In genomic region chr21:35038772-35039145, GRCh38 we compare ENCODE assay signal across 15 cellular contexts. TPM values are rescaled to one million over a fixed set of nuclear protein-coding genes. Genes with fewer than 3 reads are reported as not detected.
A peak's percentile ranks its signal among the peaks of the same experiment; 100 is the strongest.
DNase-seq lines count a peak whose midpoint lies in the region; ATAC-seq and TF ChIP-seq lines count a peak whose summit lies in the region.
"Had no signal": no experiment of that assay in that cellular context is flagged by ENCODE, and none has a peak within 500 bp of the region (broad histone marks: within the 10 kb centered on the region; RNA-seq: fewer than 3 reads in every experiment).

No MANE protein-coding gene starts in this region.

- CTCF ChIA-PET in CD4-positive, alpha-beta T cell (lab: Charles Lee), result interaction anchor here (1.1 kb wide), 1 partner anchor 136 kb away, joined by 3 read pairs; no protein-coding TSS in a partner anchor
- CTCF ChIA-PET in activated CD8-positive, alpha-beta T cell treated with anti-CD3 and anti-CD28 coated beads, Interleukin-2, amount 10 ng/mL, durations not matched to agents 7 days and 5 days (lab: Charles Lee), result interaction anchor here (0.8 to 2.8 kb wide), 6 partner anchors 9 to 150 kb away, joined by 3 to 11 read pairs (median 4); no protein-coding TSS in a partner anchor

- no CpG with 5 or more reads among the region's 3 CpGs for WGBS in mesendoderm (ENCODE audit: extremely low coverage, insufficient coverage, low lambda C conversion rate)

- no peaks in the 10 kb centered on the region for H3K4me1 ChIP-seq in mesendoderm (ENCODE audit: control insufficient read depth, low read depth, low read length)

- no peak overlapping the region for H3K23ac ChIP-seq in mesendoderm (ENCODE audit: low read length)

- no peak overlapping the region for H3K4me3 ChIP-seq in mesendoderm (ENCODE audit: low read length)

- no peak for TF ChIP-seq CTCF in CD4-positive, alpha-beta T cell (IDR thresholded peaks at IDR 0.05)

- no peaks in the 10 kb centered on the region for H3K9me3 ChIP-seq in CD4-positive, alpha-beta T cell (ENCODE audit: control insufficient read depth, low read length)

- no peaks in the 10 kb centered on the region for H3K79me1 ChIP-seq in mesendoderm (ENCODE audit: low read length)

- no peaks in the 10 kb centered on the region for H3K27me3 ChIP-seq in CD4-positive, alpha-beta T cell (ENCODE audit: control insufficient read depth, insufficient read depth, low read length)
- H3K27me3 ChIP-seq in mesendoderm (ENCODE audit: insufficient read depth, low read length, poor library complexity), result no peaks in the 10 kb centered on the region

- H3K4me1 Mint-ChIP-seq in activated CD4-positive, alpha-beta T cell treated with anti-CD3 and anti-CD28 coated beads, Interleukin-2, amount 10 ng/mL, durations not matched to agents 24 days and 14 days, result peaks cover 90% of the 10 kb centered on the region
- H3K4me1 Mint-ChIP-seq in CD4-positive, alpha-beta T cell (ENCODE audit: low read depth), result peaks cover 100% of the 10 kb centered on the region
- H3K4me1 Mint-ChIP-seq in activated CD8-positive, alpha-beta T cell treated with anti-CD3 and anti-CD28 coated beads, Interleukin-2, amount 10 ng/mL, durations not matched to agents 7 days and 5 days (ENCODE audit: low read depth), result peaks cover 87% of the 10 kb centered on the region

- no peak for DNase-seq in activated CD4-positive, alpha-beta T cell treated with anti-CD3 and anti-CD28 coated beads, Interleukin-2, amount 10 ng/mL, durations not matched to agents 24 days and 14 days
- DNase-seq in activated CD4-positive, alpha-beta T cell treated with anti-CD3 and anti-CD28 coated beads for 4 hours, result no peak
- DNase-seq in CD4-positive, alpha-beta T cell, result no peak
- no peak for DNase-seq in activated CD8-positive, alpha-beta T cell treated with anti-CD3 and anti-CD28 coated beads, Interleukin-2, amount 10 ng/mL, durations not matched to agents 7 days and 5 days
- DNase-seq in mesendoderm (peak; percentile 51), islet precursor cell (no peak), cerebellar cortex (ENCODE audit: low spot score) (no peak), MV-4-11 (lab: John Stamatoyannopoulos, UW) (no peak)
- DNase-seq: activated CD4-positive, alpha-beta T cell treated with anti-CD3 and anti-CD28 coated beads, Interleukin-2, amount 50 U/mL, for 48 hours; activated effector memory CD4-positive, alpha-beta T cell treated with Interleukin-2 at 50 U/mL for 16 hours; MM.1S; NCI-H146; NCI-H2171 treated with DMSO at 0.1 percent for 48 hours; retina; substantia nigra had no signal

- no peak overlapping the region for H3K4ac ChIP-seq in mesendoderm (ENCODE audit: low read depth, low read length)

- H2BK15ac ChIP-seq in mesendoderm (replicated peaks; ENCODE audit: low read depth), result no peak overlapping the region

- peak overlapping the region; percentile 55 for H3K27ac ChIP-seq in CD4-positive, alpha-beta T cell (ENCODE audit: low read depth, low read length)
- H3K27ac ChIP-seq in mesendoderm (ENCODE audit: low read depth, low read length), result no peak overlapping the region

- H2AK5ac ChIP-seq in mesendoderm (ENCODE audit: low read length), result no peak overlapping the region

- H3K56ac ChIP-seq in mesendoderm (ENCODE audit: low read length), result no peak overlapping the region

- no peak overlapping the region for H3K9ac ChIP-seq in mesendoderm (ENCODE audit: low read length)

- no peak overlapping the region for H2BK5ac ChIP-seq in mesendoderm (ENCODE audit: low read length)

- peak overlapping the region; percentile 49 for H3K4me3 Mint-ChIP-seq in activated CD4-positive, alpha-beta T cell treated with anti-CD3 and anti-CD28 coated beads, Interleukin-2, amount 10 ng/mL, durations not matched to agents 24 days and 14 days
- peak overlapping the region; percentile 65 for H3K4me3 Mint-ChIP-seq in CD4-positive, alpha-beta T cell
- peak overlapping the region; percentile 39 for H3K4me3 Mint-ChIP-seq in activated CD8-positive, alpha-beta T cell treated with anti-CD3 and anti-CD28 coated beads, Interleukin-2, amount 10 ng/mL, durations not matched to agents 7 days and 5 days

- no peaks in the 10 kb centered on the region for H3K27me3 Mint-ChIP-seq in activated CD4-positive, alpha-beta T cell treated with anti-CD3 and anti-CD28 coated beads, Interleukin-2, amount 10 ng/mL, durations not matched to agents 24 days and 14 days
- H3K27me3 Mint-ChIP-seq in CD4-positive, alpha-beta T cell, result no peaks in the 10 kb centered on the region
- peaks cover 14% of the 10 kb centered on the region for H3K27me3 Mint-ChIP-seq in activated CD8-positive, alpha-beta T cell treated with anti-CD3 and anti-CD28 coated beads, Interleukin-2, amount 10 ng/mL, durations not matched to agents 7 days and 5 days (ENCODE audit: low read depth)

- POLR2A ChIA-PET in CD4-positive, alpha-beta T cell (lab: Charles Lee), result interaction anchor here (0.9 to 2.8 kb wide), 8 partner anchors 8 to 151 kb away, joined by 3 to 26 read pairs (median 6); no protein-coding TSS in a partner anchor
- POLR2A ChIA-PET in activated CD8-positive, alpha-beta T cell treated with anti-CD3 and anti-CD28 coated beads, Interleukin-2, amount 10 ng/mL, durations not matched to agents 7 days and 5 days (lab: Charles Lee), result interaction anchor here (0.6 to 2.4 kb wide), 5 partner anchors 8 to 92 kb away, joined by 3 to 13 read pairs (median 3); no protein-coding TSS in a partner anchor

- H3K27ac Mint-ChIP-seq in activated CD4-positive, alpha-beta T cell treated with anti-CD3 and anti-CD28 coated beads, Interleukin-2, amount 10 ng/mL, durations not matched to agents 24 days and 14 days, result peak overlapping the region; percentile 54
- H3K27ac Mint-ChIP-seq in CD4-positive, alpha-beta T cell, result peak overlapping the region; percentile 97
- peak overlapping the region; percentile 62 for H3K27ac Mint-ChIP-seq in activated CD8-positive, alpha-beta T cell treated with anti-CD3 and anti-CD28 coated beads, Interleukin-2, amount 10 ng/mL, durations not matched to agents 7 days and 5 days

- H4K5ac ChIP-seq in mesendoderm (ENCODE audit: low read length), result no peak overlapping the region

- H3K9me3 Mint-ChIP-seq in activated CD4-positive, alpha-beta T cell treated with anti-CD3 and anti-CD28 coated beads, Interleukin-2, amount 10 ng/mL, durations not matched to agents 24 days and 14 days, result peaks cover 3% of the 10 kb centered on the region
- H3K9me3 Mint-ChIP-seq in CD4-positive, alpha-beta T cell, result no peaks in the 10 kb centered on the region
- H3K9me3 Mint-ChIP-seq in activated CD8-positive, alpha-beta T cell treated with anti-CD3 and anti-CD28 coated beads, Interleukin-2, amount 10 ng/mL, durations not matched to agents 7 days and 5 days (ENCODE audit: insufficient read depth), result no peaks in the 10 kb centered on the region

- H2BK120ac ChIP-seq in mesendoderm (ENCODE audit: low read depth, low read length), result no peak overlapping the region

- H4K8ac ChIP-seq in mesendoderm (ENCODE audit: low read depth, low read length), result no peak overlapping the region

- no peaks in the 10 kb centered on the region for H3K36me3 ChIP-seq in mesendoderm (ENCODE audit: control insufficient read depth, insufficient read depth, low read length)

- intact Hi-C loops in activated CD4-positive, alpha-beta T cell treated with anti-CD3 and anti-CD28 coated beads, Interleukin-2, amount 10 ng/mL, durations not matched to agents 24 days and 14 days (cut with micrococcal nuclease), result no loop called here
- intact Hi-C loops in CD4-positive, alpha-beta T cell (cut with DNase I, micrococcal nuclease), result no loop called here

- peaks cover 66% of the 10 kb centered on the region for H3K36me3 Mint-ChIP-seq in activated CD4-positive, alpha-beta T cell treated with anti-CD3 and anti-CD28 coated beads, Interleukin-2, amount 10 ng/mL, durations not matched to agents 24 days and 14 days (ENCODE audit: low read depth)
- peaks cover 96% of the 10 kb centered on the region for H3K36me3 Mint-ChIP-seq in CD4-positive, alpha-beta T cell (ENCODE audit: low read depth)
- H3K36me3 Mint-ChIP-seq in activated CD8-positive, alpha-beta T cell treated with anti-CD3 and anti-CD28 coated beads, Interleukin-2, amount 10 ng/mL, durations not matched to agents 7 days and 5 days (ENCODE audit: low read depth), result peaks cover 11% of the 10 kb centered on the region

- no peaks in the 10 kb centered on the region for H3K79me2 ChIP-seq in mesendoderm (ENCODE audit: control insufficient read depth, insufficient read depth, low read length)

- H3K4me2 ChIP-seq in mesendoderm (ENCODE audit: low read length), result no peak overlapping the region

- ATAC-seq in CD4-positive, alpha-beta T cell (ENCODE audit: poor library complexity), result no peak
- no peak for ATAC-seq in activated CD8-positive, alpha-beta T cell treated with anti-CD3 and anti-CD28 coated beads, Interleukin-2, amount 10 ng/mL, durations not matched to agents 7 days and 5 days

- no peak overlapping the region for H3K18ac ChIP-seq in mesendoderm (ENCODE audit: low read length)

RNA-seq across cellular contexts. Expression of gene RUNX1, which starts 10.3 kb away (rescaled TPM):
- 100 and 101 TPM in 2 replicates for total RNA-seq in activated CD4-positive, alpha-beta T cell treated with anti-CD3 and anti-CD28 coated beads, Interleukin-2, amount 10 ng/mL, durations not matched to agents 24 days and 14 days
- 10 to 100 TPM; 71.7 to 74.3 TPM for total RNA-seq in CD4-positive, alpha-beta T cell
- total RNA-seq in activated CD8-positive, alpha-beta T cell treated with anti-CD3 and anti-CD28 coated beads, Interleukin-2, amount 10 ng/mL, durations not matched to agents 7 days and 5 days, result 10 to 100 TPM; 10.4 to 10.6 TPM
- 1.1 TPM for polyA plus RNA-seq in mesendoderm (2013, experiment 1 of 2)
- polyA plus RNA-seq in mesendoderm (2013, experiment 2 of 2), result 1.0 TPM
